Comparison of ENCODE assay signal across 10 cellular contexts in the genomic region with DNA sequence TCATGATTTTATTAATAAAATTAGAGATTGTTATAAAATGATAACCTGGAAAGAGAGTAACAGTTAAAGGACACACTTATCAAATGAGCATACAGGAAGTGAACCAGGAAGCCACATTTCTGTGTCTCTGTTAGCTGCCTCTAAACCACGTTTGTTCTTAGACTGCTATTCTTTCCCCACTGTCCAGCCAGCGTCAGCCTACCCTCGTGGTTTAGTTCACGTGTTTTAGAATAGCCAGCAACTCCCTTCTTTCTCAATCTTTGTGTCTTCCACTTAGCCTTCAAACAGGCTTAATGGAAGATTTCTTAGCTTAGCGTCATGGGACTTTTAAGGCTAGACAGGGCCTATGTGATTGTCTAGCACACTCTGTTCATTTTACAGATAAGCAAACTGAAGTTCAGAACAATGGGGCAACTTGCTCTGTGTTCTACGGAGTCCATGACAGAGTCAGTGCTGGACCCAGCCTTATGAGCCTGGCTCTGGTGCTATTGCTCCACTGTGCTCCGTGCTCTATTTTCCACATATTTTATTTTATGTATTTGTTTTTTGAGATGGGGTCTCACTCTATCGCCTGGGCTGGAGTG. TPM values are rescaled to one million over a fixed set of nuclear protein-coding genes. Genes with fewer than 3 reads are reported as not detected.
DNase-seq lines count a peak whose midpoint lies in the region; ATAC-seq and TF ChIP-seq lines count a peak whose summit lies in the region.
"Had no signal": no experiment of that assay in that cellular context is flagged by ENCODE, and none has a peak within 500 bp of the region (broad histone marks: within the 10 kb centered on the region; RNA-seq: fewer than 3 reads in every experiment).

No MANE protein-coding gene starts in this region.

- ATAC-seq in stimulated activated effector memory CD8-positive, alpha-beta T cell treated with anti-CD3 and anti-CD28 coated beads, Interleukin-12 subunit alpha, Interleukin-12 subunit beta, amount 100 ng/mL, for 72 hours = peak; percentile 50
- ATAC-seq in HG03280 (IDR thresholded peaks at IDR 0.05; ENCODE audit: unreplicated experiment) = no peak
- ATAC-seq in GM18870 (IDR thresholded peaks at IDR 0.05; ENCODE audit: unreplicated experiment) = no peak

- peak overlapping the region; percentile 76 for H3K4me3 Mint-ChIP-seq in T-helper 1 cell treated with Interleukin-12 subunit alpha and Interleukin-12 subunit beta and Interleukin-4 antibody, amounts not matched to agents 30 μg/mL and 1 μg/mL, for 36 hours
- peak overlapping the region; percentile 57 for H3K4me3 Mint-ChIP-seq in stimulated activated effector memory CD8-positive, alpha-beta T cell treated with anti-CD3 and anti-CD28 coated beads, Interleukin-12 subunit alpha, Interleukin-12 subunit beta, amount 100 ng/mL, for 72 hours

- H3K4me1 Mint-ChIP-seq in T-helper 1 cell treated with Interleukin-12 subunit alpha and Interleukin-12 subunit beta and Interleukin-4 antibody, amounts not matched to agents 30 μg/mL and 1 μg/mL, for 36 hours (ENCODE audit: low read depth) = peaks cover 70% of the 10 kb centered on the region
- H3K4me1 Mint-ChIP-seq in stimulated activated effector memory CD8-positive, alpha-beta T cell treated with anti-CD3 and anti-CD28 coated beads, Interleukin-12 subunit alpha, Interleukin-12 subunit beta, amount 100 ng/mL, for 72 hours = peaks cover 38% of the 10 kb centered on the region

- H3K4me3 ChIP-seq in fibroblast of villous mesenchyme (ENCODE audit: low read depth, low read length) = no peak overlapping the region

- no peaks in the 10 kb centered on the region for H3K27me3 Mint-ChIP-seq in T-helper 1 cell treated with Interleukin-12 subunit alpha and Interleukin-12 subunit beta and Interleukin-4 antibody, amounts not matched to agents 30 μg/mL and 1 μg/mL, for 36 hours (ENCODE audit: low read depth)

- peaks cover 35% of the 10 kb centered on the region for H3K36me3 Mint-ChIP-seq in T-helper 1 cell treated with Interleukin-12 subunit alpha and Interleukin-12 subunit beta and Interleukin-4 antibody, amounts not matched to agents 30 μg/mL and 1 μg/mL, for 36 hours (ENCODE audit: low read depth)
- H3K36me3 Mint-ChIP-seq in stimulated activated effector memory CD8-positive, alpha-beta T cell treated with anti-CD3 and anti-CD28 coated beads, Interleukin-12 subunit alpha, Interleukin-12 subunit beta, amount 100 ng/mL, for 72 hours = peaks cover 5% of the 10 kb centered on the region

- peak; percentile 5 for DNase-seq in activated CD4-positive, alpha-beta T cell treated with anti-CD3 and anti-CD28 coated beads, Interleukin-2, amount 50 U/mL, for 1 hour
- no peak for DNase-seq in activated CD4-positive, alpha-beta T cell treated with anti-CD3 and anti-CD28 coated beads for 48 hours
- DNase-seq in fibroblast of villous mesenchyme (ENCODE audit: low read depth) = peak; percentile 8
- DNase-seq in stimulated activated effector memory CD8-positive, alpha-beta T cell treated with anti-CD3 and anti-CD28 coated beads, Interleukin-12 subunit alpha, Interleukin-12 subunit beta, amount 100 ng/mL, for 72 hours (ENCODE audit: low spot score in 2 of 2) = no peak
- no peak for DNase-seq in epidermal melanocyte (ENCODE audit: insufficient read length, low spot score)
- DNase-seq: ACHN, islet precursor cell had no signal

- H3K9me3 Mint-ChIP-seq in T-helper 1 cell treated with Interleukin-12 subunit alpha and Interleukin-12 subunit beta and Interleukin-4 antibody, amounts not matched to agents 30 μg/mL and 1 μg/mL, for 36 hours = no peaks in the 10 kb centered on the region
- no peaks in the 10 kb centered on the region for H3K9me3 Mint-ChIP-seq in stimulated activated effector memory CD8-positive, alpha-beta T cell treated with anti-CD3 and anti-CD28 coated beads, Interleukin-12 subunit alpha, Interleukin-12 subunit beta, amount 100 ng/mL, for 72 hours

- H3K27ac Mint-ChIP-seq in T-helper 1 cell treated with Interleukin-12 subunit alpha and Interleukin-12 subunit beta and Interleukin-4 antibody, amounts not matched to agents 30 μg/mL and 1 μg/mL, for 36 hours = peak overlapping the region; percentile 92
- peak overlapping the region; percentile 92 for H3K27ac Mint-ChIP-seq in stimulated activated effector memory CD8-positive, alpha-beta T cell treated with anti-CD3 and anti-CD28 coated beads, Interleukin-12 subunit alpha, Interleukin-12 subunit beta, amount 100 ng/mL, for 72 hours

- TF ChIP-seq CTCF in fibroblast of villous mesenchyme (IDR thresholded peaks at IDR 0.05; ENCODE audit: insufficient read depth, low read depth, low read length) = no peak

RNA-seq across cellular contexts. Expression of a gene that starts 27.2 kb away (rescaled TPM):
- 3.9 and 6.0 TPM in 2 replicates for total RNA-seq in fibroblast of villous mesenchyme

Comparison
In these comparisons a context has a peak if more than half of its experiments do, and no peak if none do; other contexts are left out.
1. DNase-seq: peak in activated CD4-positive, alpha-beta T cell treated with anti-CD3 and anti-CD28 coated beads, Interleukin-2, amount 50 U/mL, for 1 hour (single experiment) and fibroblast of villous mesenchyme (single experiment); none in activated CD4-positive, alpha-beta T cell treated with anti-CD3 and anti-CD28 coated beads for 48 hours (single experiment), stimulated activated effector memory CD8-positive, alpha-beta T cell treated with anti-CD3 and anti-CD28 coated beads, Interleukin-12 subunit alpha, Interleukin-12 subunit beta, amount 100 ng/mL, for 72 hours (0 of 2) and epidermal melanocyte (single experiment).